8 cellular contexts compared by ENCODE assay signal in genomic region chr19:18317998-18318800, GRCh38. TPM values are rescaled to one million over a fixed set of nuclear protein-coding genes. Genes with fewer than 3 reads are reported as not detected.
DNase-seq lines count a peak whose midpoint lies in the region; ATAC-seq and TF ChIP-seq lines count a peak whose summit lies in the region.

No MANE protein-coding gene starts in this region.

- H2AFZ ChIP-seq in PC-3 (ENCODE audit: low read length) = no peak overlapping the region

- H3K9me3 ChIP-seq in cardiac muscle cell (ENCODE audit: low read depth) (no peaks in the 10 kb centered on the region), PC-3 (ENCODE audit: low read length) (no peaks in the 10 kb centered on the region)

- peaks cover 21% of the 10 kb centered on the region for H3K4me1 Mint-ChIP-seq in HFFc6 (ENCODE audit: low read depth)

- no peaks in the 10 kb centered on the region for H4K20me1 ChIP-seq in PC-3 (ENCODE audit: low read length)

- intact Hi-C loops in PC-3 (cut with micrococcal nuclease) = no loop called here

- ATAC-seq in PC-3 (no peak), GM21717 (IDR thresholded peaks at IDR 0.05; ENCODE audit: unreplicated experiment) (no peak)

- POLR2A ChIA-PET in PC-3 (lab: Charles Lee; ENCODE audit: unreplicated experiment) = no interaction called here

- H3K36me3 ChIP-seq in cardiac muscle cell (no peaks in the 10 kb centered on the region), PC-3 (ENCODE audit: low read depth, low read length) (peaks cover 3% of the 10 kb centered on the region; the same call in 1 of the 2 replicates)

- no peak overlapping the region for H3K4me2 ChIP-seq in PC-3 (ENCODE audit: low read length)

- H3K9me3 Mint-ChIP-seq in HFFc6 = no peaks in the 10 kb centered on the region

- peak overlapping the region; percentile 36 for H3K27ac Mint-ChIP-seq in HFFc6

- no peaks in the 10 kb centered on the region for H3K36me3 Mint-ChIP-seq in HFFc6 (ENCODE audit: low read depth)

- BruUV-seq in PC-3 (replicated peaks; lab: Mats Ljungman, UMichigan) = no TSS peak

- H3K27me3 Mint-ChIP-seq in HFFc6 (ENCODE audit: insufficient read depth) = peaks cover 3% of the 10 kb centered on the region

- H3K9me2 ChIP-seq in PC-3 (replicated peaks; ENCODE audit: low read length) = no peaks in the 10 kb centered on the region

- H3K27ac ChIP-seq in cardiac muscle cell (peak overlapping the region; percentile 62), PC-3 (ENCODE audit: low read length) (no peak overlapping the region)

- TF ChIP-seq CTCF in HFFc6 (IDR thresholded peaks at IDR 0.05) (no peak), cardiac muscle cell (IDR thresholded peaks at IDR 0.05; ENCODE audit: low read depth, low read length) (no peak), PC-3 (conservative IDR thresholded peaks at IDR 0.05; ENCODE audit: low read depth, low read length) (no peak)

- DNase-seq in HFFc6 (no peak), cardiac muscle cell (ENCODE audit: low read depth in 1 of 2, low spot score in 1 of 2) (no peak), HT-29 (ENCODE audit: low spot score) (no peak), PC-3 (no peak), NCI-H524 (lab: John Stamatoyannopoulos, UW) (no peak)
- peak; percentile 81 for DNase-seq in activated CD8-positive, alpha-beta memory T cell treated with anti-CD3 and anti-CD28 coated beads for 24 hours
- DNase-seq in stimulated activated CD4-positive, alpha-beta T cell treated with anti-CD3 and anti-CD28 coated beads, Interleukin-4, amount 100 ng/mL, for 1 hour = peak; percentile 43

- H3K79me2 ChIP-seq in PC-3 (ENCODE audit: low read length) = peaks cover 53% of the 10 kb centered on the region

- H3K4me3 Mint-ChIP-seq in HFFc6 = no peak overlapping the region

- H3K27me3 ChIP-seq in cardiac muscle cell (no peaks in the 10 kb centered on the region), PC-3 (ENCODE audit: low read length) (no peaks in the 10 kb centered on the region)

- H3K4me1 ChIP-seq in cardiac muscle cell (ENCODE audit: low read depth) (peaks cover 11% of the 10 kb centered on the region), PC-3 (ENCODE audit: insufficient read depth, low read length) (peaks cover 12% of the 10 kb centered on the region)

- H3K9ac ChIP-seq in PC-3 (ENCODE audit: low read length) = no peak overlapping the region

- CTCF ChIA-PET in PC-3 (lab: Charles Lee) = interaction anchor here (0.5 kb wide), 1 partner anchor 10 kb away, joined by 4 read pairs; no protein-coding TSS in a partner anchor

- H3F3A ChIP-seq in PC-3 (ENCODE audit: low read length, unreplicated experiment) = no peaks in the 10 kb centered on the region

- H3K4me3 ChIP-seq in cardiac muscle cell = no peak overlapping the region
- H3K4me3 ChIP-seq in PC-3 (ENCODE audit: low read length) = no peak overlapping the region

RNA-seq across cellular contexts. Expression of gene LSM4, which starts 4.7 kb away (rescaled TPM):
- total RNA-seq in HFFc6 (2021; fragmentation: NEBNext Ultra II Directional; extraction: Animal tissue kit (Norgen Biotek cat#: 25700)) = 100 to 1,000 TPM; 175 to 217 (median 202) TPM
- total RNA-seq in cardiac muscle cell (446 and 493 TPM in 2 replicates), PC-3 (2014; rRNA removed) (713 and 856 TPM in 2 replicates)
- 418 and 422 TPM in 2 replicates for polyA plus RNA-seq in cardiac muscle cell
- 733 and 750 TPM in 2 replicates for total RNA-seq in HT-29 (2014; rRNA removed; shearing (Covaris generic))

RNA-seq across cellular contexts. Expression of gene PGPEP1, which starts 22.2 kb away (rescaled TPM):
- 10 to 100 TPM; 30.5 to 54.1 (median 32.4) TPM for total RNA-seq in HFFc6 (2021; fragmentation: NEBNext Ultra II Directional; extraction: Animal tissue kit (Norgen Biotek cat#: 25700))
- total RNA-seq in cardiac muscle cell (19.6 and 19.7 TPM in 2 replicates), PC-3 (2014; rRNA removed) (9.6 and 11.4 TPM in 2 replicates)
- polyA plus RNA-seq in cardiac muscle cell = 12.9 and 14.0 TPM in 2 replicates
- total RNA-seq in HT-29 (2014; rRNA removed; shearing (Covaris generic)) = 13.6 and 18.9 TPM in 2 replicates

RNA-seq across cellular contexts. Expression of gene JUND, which starts 36.8 kb away (rescaled TPM):
- total RNA-seq in HFFc6 (2021; fragmentation: NEBNext Ultra II Directional; extraction: Animal tissue kit (Norgen Biotek cat#: 25700)) = 10 to 100 TPM; 70.3 to 99.9 (median 91.7) TPM
- total RNA-seq in cardiac muscle cell (430 and 496 TPM in 2 replicates), PC-3 (2014; rRNA removed) (151 and 157 TPM in 2 replicates)
- polyA plus RNA-seq in cardiac muscle cell = 262 and 265 TPM in 2 replicates
- total RNA-seq in HT-29 (2014; rRNA removed; shearing (Covaris generic)) = 379 and 438 TPM in 2 replicates

RNA-seq across cellular contexts. Expression of gene IQCN, which starts 43.9 kb away (rescaled TPM):
- total RNA-seq in HFFc6 (2021; fragmentation: NEBNext Ultra II Directional; extraction: Animal tissue kit (Norgen Biotek cat#: 25700)) = under 1 TPM; 0.40 to 0.87 (median 0.55) TPM
- total RNA-seq in cardiac muscle cell (2.3 and 3.2 TPM in 2 replicates), PC-3 (2014; rRNA removed) (0.33 and 0.69 TPM in 2 replicates)
- polyA plus RNA-seq in cardiac muscle cell = 0.38 and 0.72 TPM in 2 replicates
- 0.71 and 1.1 TPM in 2 replicates for total RNA-seq in HT-29 (2014; rRNA removed; shearing (Covaris generic))

Comparison
In these comparisons a context has a peak if more than half of its experiments do, and no peak if none do; other contexts are left out.
1. DNase-seq: peak in activated CD8-positive, alpha-beta memory T cell treated with anti-CD3 and anti-CD28 coated beads for 24 hours (single experiment) and stimulated activated CD4-positive, alpha-beta T cell treated with anti-CD3 and anti-CD28 coated beads, Interleukin-4, amount 100 ng/mL, for 1 hour (single experiment); none in HFFc6 (single experiment), cardiac muscle cell (0 of 2), HT-29 (single experiment), PC-3 (single experiment) and NCI-H524 (0 of 2).